ENCODE assay signal across 1 cellular context in the genomic region with DNA sequence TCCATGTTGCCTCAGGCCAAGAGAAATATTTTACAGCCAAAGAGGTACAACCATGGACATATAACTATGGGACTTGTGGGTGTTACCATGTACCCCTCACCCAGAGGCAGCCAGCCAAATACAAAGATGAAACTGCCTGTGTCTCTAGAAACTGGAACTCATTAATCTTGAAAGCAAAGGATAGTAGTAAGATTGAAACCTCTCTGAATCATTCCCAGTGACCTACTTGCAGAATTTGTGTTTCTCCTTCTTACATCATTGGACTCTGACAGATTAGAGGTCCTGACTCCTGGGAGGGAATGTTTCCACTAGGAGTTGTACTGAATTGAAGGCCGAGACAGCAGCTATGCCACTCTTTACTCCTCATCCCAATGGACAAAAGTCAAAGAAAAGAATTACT.
TF ChIP-seq lines count a peak whose summit lies in the region.

No MANE protein-coding gene starts in this region.

TF ChIP-seq in WTC11, 78 proteins besides CTCF, POLR2A, EP300 and RAD21 (continued from another document):
- no peak for TF ChIP-seq SMAD3 (CRISPR knock-in tag; IDR thresholded peaks at IDR 0.05; ENCODE audit: borderline replicate concordance)
- no peak for TF ChIP-seq CBFB (CRISPR knock-in tag; IDR thresholded peaks at IDR 0.05; ENCODE audit: low read depth)
- no peak for TF ChIP-seq NFATC4 (CRISPR knock-in tag; IDR thresholded peaks at IDR 0.05)
- TF ChIP-seq, protein P1, sequence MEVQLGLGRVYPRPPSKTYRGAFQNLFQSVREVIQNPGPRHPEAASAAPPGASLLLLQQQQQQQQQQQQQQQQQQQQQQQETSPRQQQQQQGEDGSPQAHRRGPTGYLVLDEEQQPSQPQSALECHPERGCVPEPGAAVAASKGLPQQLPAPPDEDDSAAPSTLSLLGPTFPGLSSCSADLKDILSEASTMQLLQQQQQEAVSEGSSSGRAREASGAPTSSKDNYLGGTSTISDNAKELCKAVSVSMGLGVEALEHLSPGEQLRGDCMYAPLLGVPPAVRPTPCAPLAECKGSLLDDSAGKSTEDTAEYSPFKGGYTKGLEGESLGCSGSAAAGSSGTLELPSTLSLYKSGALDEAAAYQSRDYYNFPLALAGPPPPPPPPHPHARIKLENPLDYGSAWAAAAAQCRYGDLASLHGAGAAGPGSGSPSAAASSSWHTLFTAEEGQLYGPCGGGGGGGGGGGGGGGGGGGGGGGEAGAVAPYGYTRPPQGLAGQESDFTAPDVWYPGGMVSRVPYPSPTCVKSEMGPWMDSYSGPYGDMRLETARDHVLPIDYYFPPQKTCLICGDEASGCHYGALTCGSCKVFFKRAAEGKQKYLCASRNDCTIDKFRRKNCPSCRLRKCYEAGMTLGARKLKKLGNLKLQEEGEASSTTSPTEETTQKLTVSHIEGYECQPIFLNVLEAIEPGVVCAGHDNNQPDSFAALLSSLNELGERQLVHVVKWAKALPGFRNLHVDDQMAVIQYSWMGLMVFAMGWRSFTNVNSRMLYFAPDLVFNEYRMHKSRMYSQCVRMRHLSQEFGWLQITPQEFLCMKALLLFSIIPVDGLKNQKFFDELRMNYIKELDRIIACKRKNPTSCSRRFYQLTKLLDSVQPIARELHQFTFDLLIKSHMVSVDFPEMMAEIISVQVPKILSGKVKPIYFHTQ (CRISPR knock-in tag; IDR thresholded peaks at IDR 0.05), result no peak
